27 cellular contexts compared by ENCODE assay signal in the genomic region with DNA sequence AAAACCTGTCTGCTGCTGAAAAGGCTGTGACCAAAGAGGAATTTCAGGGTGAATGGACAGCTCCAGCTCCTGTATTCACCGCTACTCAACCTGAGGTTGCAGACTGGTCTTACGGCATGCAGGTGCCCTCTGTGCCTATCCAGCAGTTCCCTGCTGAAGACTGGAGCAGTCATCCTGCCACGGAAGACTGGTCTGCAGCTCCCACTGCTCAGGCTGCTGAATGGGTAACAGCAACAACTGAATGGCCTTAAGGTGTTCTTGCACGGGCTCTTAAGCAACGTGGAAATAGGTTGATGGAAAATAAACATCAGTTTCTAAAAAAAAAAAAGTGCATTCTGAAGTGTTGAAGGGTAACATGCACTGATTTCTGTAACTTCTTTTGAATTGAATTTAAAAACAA.
"Had no signal": no experiment of that assay in that cellular context is flagged by ENCODE, and none has a peak within 500 bp of the region (broad histone marks: within the 10 kb centered on the region; RNA-seq: fewer than 3 reads in every experiment).

No MANE protein-coding gene starts in this region.

- H3K4me3 Mint-ChIP-seq: naive B cell; natural killer cell; nephron progenitor cell; neural progenitor cell; stimulated activated naive B cell treated with anti-CD40 and anti-IgM and Interleukin-4, amounts not matched to agents 10 μg/mL and 1 μg/mL and 100 μg/mL, for 72 hours; type B pancreatic cell had no signal

- H3K4me1 ChIP-seq: neural progenitor cell, tibial artery had no signal

- H3K36me3 Mint-ChIP-seq: naive B cell; natural killer cell; neural progenitor cell; stimulated activated naive B cell treated with anti-CD40 and anti-IgM and Interleukin-4, amounts not matched to agents 10 μg/mL and 1 μg/mL and 100 μg/mL, for 72 hours; type B pancreatic cell had no signal

- H3K4me1 Mint-ChIP-seq: natural killer cell had no signal

- H3K27me3 ChIP-seq: hepatocyte, left lung, neural progenitor cell, ovary, stomach, testis, tibial artery, vagina had no signal

- H3K4me3 ChIP-seq: hepatocyte, left lung, lower lobe of right lung, neural progenitor cell, ovary, skin epidermis, stomach, testis, tibial artery, vagina had no signal

- H2AFZ ChIP-seq: hepatocyte, neural progenitor cell had no signal

- H3K27me3 Mint-ChIP-seq: naive B cell; progenitor cell of endocrine pancreas; stimulated activated naive B cell treated with anti-CD40 and anti-IgM and Interleukin-4, amounts not matched to agents 10 μg/mL and 1 μg/mL and 100 μg/mL, for 72 hours; type B pancreatic cell had no signal

- H3K4me2 ChIP-seq: hepatocyte, neural progenitor cell had no signal

- H3K9me3 Mint-ChIP-seq: naive B cell; natural killer cell; nephron progenitor cell; neural progenitor cell; stimulated activated naive B cell treated with anti-CD40 and anti-IgM and Interleukin-4, amounts not matched to agents 10 μg/mL and 1 μg/mL and 100 μg/mL, for 72 hours; type B pancreatic cell had no signal

- H3K9ac ChIP-seq: neural progenitor cell had no signal

- H3K9me3 ChIP-seq: left lung, lower lobe of right lung, ovary, stomach, testis, tibial artery, vagina had no signal

- H3K27ac ChIP-seq: hepatocyte, left lung, lower lobe of right lung, neural progenitor cell, ovary, skin epidermis, stomach, testis, tibial artery, vagina had no signal

- DNase-seq: islet precursor cell; left cardiac atrium; left lung; lower lobe of right lung; mammary epithelial cell; mesenchymal stem cell; naive B cell; natural killer cell; nephron progenitor cell; ovary; retina; right cardiac atrium; stimulated activated CD4-positive, alpha-beta T cell treated with anti-CD3 and anti-CD28 coated beads, Interleukin-12 subunit alpha, Interleukin-12 subunit beta, amount 100 ng/mL, for 4 hours; stimulated activated CD4-positive, alpha-beta T cell treated with anti-CD3 and anti-CD28 coated beads, Interleukin-15, amount 100 ng/mL, for 24 hours; stimulated activated CD4-positive, alpha-beta T cell treated with anti-CD3 and anti-CD28 coated beads, Interleukin-2, amount 100 ng/mL, for 24 hours; stimulated activated CD4-positive, alpha-beta T cell treated with anti-CD3 and anti-CD28 coated beads, Interleukin-4, amount 100 ng/mL, for 1 hour; stimulated activated naive B cell treated with anti-CD40 and anti-IgM and Interleukin-4, amounts not matched to agents 10 μg/mL and 1 μg/mL and 100 μg/mL, for 72 hours; stimulated activated naive CD8-positive, alpha-beta T cell treated with anti-CD3 and anti-CD28 coated beads, Interleukin-15, Interleukin-2, amounts not matched to agents 100 U/mL and 50 U/mL, for 24 hours; stomach; testis; tibial artery had no signal

- H3K36me3 ChIP-seq: left lung, lower lobe of right lung, neural progenitor cell, ovary, stomach, tibial artery, vagina had no signal

- H3K27ac Mint-ChIP-seq: naive B cell; natural killer cell; neural progenitor cell; progenitor cell of endocrine pancreas; stimulated activated naive B cell treated with anti-CD40 and anti-IgM and Interleukin-4, amounts not matched to agents 10 μg/mL and 1 μg/mL and 100 μg/mL, for 72 hours; type B pancreatic cell had no signal
